ENCODE assay signal across 25 cellular contexts in the genomic region with DNA sequence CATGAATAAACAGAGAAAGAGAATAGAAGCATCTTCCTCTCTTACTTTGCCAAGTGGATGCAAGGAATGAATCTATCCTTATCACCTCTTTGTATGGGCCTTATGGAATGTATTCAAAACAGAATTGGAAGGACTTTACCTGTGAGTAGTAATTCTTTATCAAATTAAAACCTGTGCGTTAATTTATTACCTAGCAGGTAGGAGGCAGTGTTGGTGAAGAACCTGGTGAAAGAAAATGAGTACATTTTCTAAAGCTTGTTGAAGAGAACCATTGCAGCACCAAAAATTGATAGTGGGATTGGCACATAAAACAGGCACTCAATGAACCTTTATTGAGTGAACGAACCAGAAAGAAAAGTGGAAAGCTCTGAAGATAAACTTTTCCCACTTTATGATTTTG.
"Had no signal": no experiment of that assay in that cellular context is flagged by ENCODE, and none has a peak within 500 bp of the region (broad histone marks: within the 10 kb centered on the region; RNA-seq: fewer than 3 reads in every experiment).

No MANE protein-coding gene starts in this region.

- H3K36me3 ChIP-seq: colonic mucosa, gastrocnemius medialis, right atrium auricular region, sigmoid colon, tibial artery had no signal

- H3K27ac Mint-ChIP-seq: dendritic cell treated with granulocyte-macrophage colony-stimulating factor and Interleukin-4, amounts not matched to agents 40 ng/mL and 50 ng/mL, for 4 days; mesothelial cell of epicardium; naive B cell; natural killer cell treated with Interleukin-12 subunit alpha and Interleukin-12 subunit beta and Interleukin-15 and Interleukin-18, amount 100 ng/mL, for 72 hours; progenitor cell of endocrine pancreas; stimulated activated effector memory CD8-positive, alpha-beta T cell treated with anti-CD3 and anti-CD28 coated beads, Interleukin-12 subunit alpha, Interleukin-12 subunit beta, amount 100 ng/mL, for 72 hours; type B pancreatic cell had no signal

- H3K4me3 Mint-ChIP-seq: dendritic cell treated with granulocyte-macrophage colony-stimulating factor and Interleukin-4, amounts not matched to agents 40 ng/mL and 50 ng/mL, for 4 days; mesothelial cell of epicardium; naive B cell; natural killer cell treated with Interleukin-12 subunit alpha and Interleukin-12 subunit beta and Interleukin-15 and Interleukin-18, amount 100 ng/mL, for 72 hours; neural crest cell; stimulated activated effector memory CD8-positive, alpha-beta T cell treated with anti-CD3 and anti-CD28 coated beads, Interleukin-12 subunit alpha, Interleukin-12 subunit beta, amount 100 ng/mL, for 72 hours; type B pancreatic cell had no signal

- H3K9me3 Mint-ChIP-seq: mesothelial cell of epicardium, neural crest cell, type B pancreatic cell had no signal

- H3K9me3 ChIP-seq: colonic mucosa, gastrocnemius medialis, right atrium auricular region, sigmoid colon, testis, tibial artery had no signal

- H2AFZ ChIP-seq: parathyroid adenoma had no signal

- H3K36me3 Mint-ChIP-seq: mesothelial cell of epicardium; naive B cell; natural killer cell treated with Interleukin-12 subunit alpha and Interleukin-12 subunit beta and Interleukin-15 and Interleukin-18, amount 100 ng/mL, for 72 hours; stimulated activated effector memory CD8-positive, alpha-beta T cell treated with anti-CD3 and anti-CD28 coated beads, Interleukin-12 subunit alpha, Interleukin-12 subunit beta, amount 100 ng/mL, for 72 hours; type B pancreatic cell had no signal

- H3K79me2 ChIP-seq: parathyroid adenoma had no signal

- DNase-seq: colonic mucosa; effector CD8-positive, alpha-beta T cell; gastrocnemius medialis; head of caudate nucleus; kidney; mesenchymal stem cell; mucosa of descending colon; naive B cell; sigmoid colon; stimulated activated CD4-positive, alpha-beta T cell treated with anti-CD3 and anti-CD28 coated beads, Interleukin-2, amount 100 ng/mL, for 24 hours; stimulated activated CD4-positive, alpha-beta T cell treated with anti-CD3 and anti-CD28 coated beads, Interleukin-4, amount 100 ng/mL, for 24 hours; stimulated activated naive CD8-positive, alpha-beta T cell treated with anti-CD3 and anti-CD28 coated beads, Interleukin-15, Interleukin-2, amounts not matched to agents 100 U/mL and 50 U/mL, for 24 hours; substantia nigra; testis; tibial artery had no signal

- H3K27me3 Mint-ChIP-seq: dendritic cell treated with granulocyte-macrophage colony-stimulating factor and Interleukin-4, amounts not matched to agents 40 ng/mL and 50 ng/mL, for 4 days; naive B cell; natural killer cell treated with Interleukin-12 subunit alpha and Interleukin-12 subunit beta and Interleukin-15 and Interleukin-18, amount 100 ng/mL, for 72 hours; progenitor cell of endocrine pancreas; type B pancreatic cell had no signal

- H3K27ac ChIP-seq: colonic mucosa, gastrocnemius medialis, parathyroid adenoma, right atrium auricular region, sigmoid colon, testis, tibial artery had no signal

- H3K4me1 Mint-ChIP-seq: mesothelial cell of epicardium; naive B cell; neural crest cell; stimulated activated effector memory CD8-positive, alpha-beta T cell treated with anti-CD3 and anti-CD28 coated beads, Interleukin-12 subunit alpha, Interleukin-12 subunit beta, amount 100 ng/mL, for 72 hours had no signal

- H3K4me1 ChIP-seq: colonic mucosa, gastrocnemius medialis, parathyroid adenoma, right atrium auricular region, sigmoid colon, testis, tibial artery had no signal

- H3K4me3 ChIP-seq: colonic mucosa, gastrocnemius medialis, mucosa of descending colon, right atrium auricular region, sigmoid colon, testis, tibial artery had no signal

- H3K27me3 ChIP-seq: colonic mucosa, gastrocnemius medialis, right atrium auricular region, sigmoid colon, testis, tibial artery had no signal

- ATAC-seq: gastrocnemius medialis; left lobe of liver; mucosa of descending colon; natural killer cell treated with Interleukin-12 subunit alpha and Interleukin-12 subunit beta and Interleukin-15 and Interleukin-18, amount 100 ng/mL, for 72 hours; stimulated activated effector memory CD8-positive, alpha-beta T cell treated with anti-CD3 and anti-CD28 coated beads, Interleukin-12 subunit alpha, Interleukin-12 subunit beta, amount 100 ng/mL, for 72 hours; stimulated activated naive CD8-positive, alpha-beta T cell treated with anti-CD3 and anti-CD28 coated beads, Interleukin-15, Interleukin-2, amounts not matched to agents 100 U/mL and 50 U/mL, for 24 hours had no signal
